ENCODE assay signal across 1 cellular context in genomic region chr18:21741511-21742322, GRCh38.
TF ChIP-seq lines count a peak whose summit lies in the region.

No MANE protein-coding gene starts in this region.

TF ChIP-seq in GM12878, 131 proteins besides CTCF, POLR2A, EP300 and RAD21 (continued from another document):
- TF ChIP-seq IKZF1 (conservative IDR thresholded peaks at IDR 0.05) (peak; percentile 29; the same call in 1 of the 2 replicates), MAX (IDR thresholded peaks at IDR 0.05; ENCODE audit: low read depth, low read length) (0 out of 2 replicates have a peak, but pooled peaks have one; percentile 10), IRF4 (IDR thresholded peaks at IDR 0.05; ENCODE audit: low read depth, low read length) (no peak), DPF2 (IDR thresholded peaks at IDR 0.05) (peak; percentile 26), RELB (IDR thresholded peaks at IDR 0.05; ENCODE audit: low read depth) (0 out of 2 replicates have a peak, but pooled peaks have one; percentile 44), ZNF384 (IDR thresholded peaks at IDR 0.05; ENCODE audit: borderline replicate concordance, low read depth, low read length) (no peak), BRCA1 (IDR thresholded peaks at IDR 0.05; ENCODE audit: low read depth, low read length) (no peak), MEF2B (IDR thresholded peaks at IDR 0.05; ENCODE audit: partially characterized antibody, poor library complexity, severe bottlenecking) (peak; percentile 50), IKZF2 (IDR thresholded peaks at IDR 0.05) (peak in 1 of 2 experiments; percentile 32; a peak in 1 of 4 replicates), ELK1 (IDR thresholded peaks at IDR 0.05; ENCODE audit: low read depth, low read length) (no peak), GATAD2B (conservative IDR thresholded peaks at IDR 0.05; ENCODE audit: low read depth) (peak; percentile 34), TCF7 (IDR thresholded peaks at IDR 0.05; ENCODE audit: borderline replicate concordance) (no peak), EED (IDR thresholded peaks at IDR 0.05; ENCODE audit: low read depth) (peak; percentile 44; the same call in 1 of the 2 replicates)
